10 cellular contexts compared by ENCODE assay signal in genomic region chr1:11982010-11982392, GRCh38. TPM values are rescaled to one million over a fixed set of nuclear protein-coding genes. Genes with fewer than 3 reads are reported as not detected.
DNase-seq lines count a peak whose midpoint lies in the region; ATAC-seq and TF ChIP-seq lines count a peak whose summit lies in the region.
"Had no signal": no experiment of that assay in that cellular context is flagged by ENCODE, and none has a peak within 500 bp of the region (broad histone marks: within the 10 kb centered on the region; RNA-seq: fewer than 3 reads in every experiment).

No MANE protein-coding gene starts in this region.

- H3K4me2 ChIP-seq in BLaER1 treated with 17β-estradiol and CSF1 and Interleukin-3, amounts not matched to agents 10 nM and 100 nM, result peak overlapping the region; percentile 82 to 99 (median 94); a peak in 21 of 22 replicates

- DNase-seq in HCEC 1CT (peak; percentile 23), lower lobe of right lung (no peak), NCI-H2227 (lab: John Stamatoyannopoulos, UW; ENCODE audit: unreplicated experiment) (no peak), DMS 273 treated with DMSO at 0.1 percent for 48 hours (lab: John Stamatoyannopoulos, UW) (no peak)
- DNase-seq in activated naive CD8-positive, alpha-beta T cell treated with anti-CD3 and anti-CD28 coated beads for 36 hours, result no peak
- DNase-seq: NCI-H1436, posterior cingulate gyrus had no signal

- peak overlapping the region in 5 of 10 experiments; percentile 89 to 99 (median 97); a peak in 6 of 20 replicates for H3K4me3 ChIP-seq in BLaER1 treated with 17β-estradiol and CSF1 and Interleukin-3, amounts not matched to agents 10 nM and 100 nM
- no peak overlapping the region for H3K4me3 ChIP-seq in lower lobe of right lung

- peaks cover 0 to 49% (median 8%) of the 10 kb centered on the region in 11 experiments; a peak in 12 of 22 replicates for H4K20me1 ChIP-seq in BLaER1 treated with 17β-estradiol and CSF1 and Interleukin-3, amounts not matched to agents 10 nM and 100 nM

- no peaks in the 10 kb centered on the region for H3K9me3 ChIP-seq in BLaER1 treated with 17β-estradiol and CSF1 and Interleukin-3, amounts not matched to agents 10 nM and 100 nM (replicated peaks in 1 of 11)
- no peaks in the 10 kb centered on the region for H3K9me3 ChIP-seq in lower lobe of right lung

- ATAC-seq in lower lobe of right lung (no peak), GM21515 (IDR thresholded peaks at IDR 0.05; ENCODE audit: unreplicated experiment) (no peak), HG03520 (IDR thresholded peaks at IDR 0.05; ENCODE audit: unreplicated experiment) (no peak)

- peak; percentile 18 for TF ChIP-seq CTCF in lower lobe of right lung (IDR thresholded peaks at IDR 0.05)

- H3K9me3 Mint-ChIP-seq in activated naive CD8-positive, alpha-beta T cell treated with anti-CD3 and anti-CD28 coated beads for 36 hours, result no peaks in the 10 kb centered on the region

- H3K4me1 ChIP-seq in BLaER1 treated with 17β-estradiol and CSF1 and Interleukin-3, amounts not matched to agents 10 nM and 100 nM, result peaks cover 56 to 92% (median 85%) of the 10 kb centered on the region in 10 experiments
- peaks cover 43% of the 10 kb centered on the region for H3K4me1 ChIP-seq in lower lobe of right lung

- H3K27ac ChIP-seq in BLaER1 treated with 17β-estradiol and CSF1 and Interleukin-3, amounts not matched to agents 10 nM and 100 nM, result peak overlapping the region in 8 of 11 experiments; percentile 3 to 95 (median 34); a peak in 9 of 22 replicates
- no peak overlapping the region for H3K27ac ChIP-seq in lower lobe of right lung

- peak overlapping the region; percentile 92 for H3K4me3 Mint-ChIP-seq in activated naive CD8-positive, alpha-beta T cell treated with anti-CD3 and anti-CD28 coated beads for 36 hours

- H3K9ac ChIP-seq in BLaER1 treated with 17β-estradiol and CSF1 and Interleukin-3, amounts not matched to agents 10 nM and 100 nM, result peak overlapping the region; percentile 74 to 98 (median 96); a peak in 18 of 22 replicates

- H3K27me3 ChIP-seq in BLaER1 treated with 17β-estradiol and CSF1 and Interleukin-3, amounts not matched to agents 10 nM and 100 nM, result no peaks in the 10 kb centered on the region
- no peaks in the 10 kb centered on the region for H3K27me3 ChIP-seq in lower lobe of right lung (ENCODE audit: low read depth)

- H3K27ac Mint-ChIP-seq in activated naive CD8-positive, alpha-beta T cell treated with anti-CD3 and anti-CD28 coated beads for 36 hours, result peak overlapping the region; percentile 40

- H3K4me1 Mint-ChIP-seq in activated naive CD8-positive, alpha-beta T cell treated with anti-CD3 and anti-CD28 coated beads for 36 hours, result peaks cover 38% of the 10 kb centered on the region

- intact Hi-C loops in lower lobe of right lung (cut with DNase I), result no loop called here

- no peaks in the 10 kb centered on the region for H3K27me3 Mint-ChIP-seq in activated naive CD8-positive, alpha-beta T cell treated with anti-CD3 and anti-CD28 coated beads for 36 hours

- H3K36me3 ChIP-seq in BLaER1 treated with 17β-estradiol and CSF1 and Interleukin-3, amounts not matched to agents 10 nM and 100 nM, result peaks cover 27 to 60% (median 51%) of the 10 kb centered on the region in 11 experiments
- peaks cover 47% of the 10 kb centered on the region for H3K36me3 ChIP-seq in lower lobe of right lung

- peaks cover 18% of the 10 kb centered on the region for H3K36me3 Mint-ChIP-seq in activated naive CD8-positive, alpha-beta T cell treated with anti-CD3 and anti-CD28 coated beads for 36 hours

RNA-seq across cellular contexts. Expression of gene MFN2, which starts 1.8 kb away (rescaled TPM):
- total RNA-seq in activated naive CD8-positive, alpha-beta T cell treated with anti-CD3 and anti-CD28 coated beads for 36 hours, result 10 to 100 TPM; 78.1 to 84.2 TPM
- total RNA-seq in lower lobe of right lung, result 72.2 TPM

RNA-seq across cellular contexts. Expression of gene MIIP, which starts 37.3 kb away (rescaled TPM):
- 10 to 100 TPM; 21.0 to 22.2 TPM for total RNA-seq in activated naive CD8-positive, alpha-beta T cell treated with anti-CD3 and anti-CD28 coated beads for 36 hours
- total RNA-seq in lower lobe of right lung, result 39.3 TPM

RNA-seq across cellular contexts. Expression of gene PLOD1, which starts 47.5 kb away (rescaled TPM):
- total RNA-seq in activated naive CD8-positive, alpha-beta T cell treated with anti-CD3 and anti-CD28 coated beads for 36 hours, result 10 to 100 TPM; 21.9 to 22.5 TPM
- 84.5 TPM for total RNA-seq in lower lobe of right lung

RNA-seq across cellular contexts. Expression of gene KIAA2013, which starts 55.8 kb away (rescaled TPM):
- total RNA-seq in activated naive CD8-positive, alpha-beta T cell treated with anti-CD3 and anti-CD28 coated beads for 36 hours, result 10 to 100 TPM; 27.5 to 30.1 TPM
- total RNA-seq in lower lobe of right lung, result 46.8 TPM
